1 cellular context compared by ENCODE assay signal in the genomic region with DNA sequence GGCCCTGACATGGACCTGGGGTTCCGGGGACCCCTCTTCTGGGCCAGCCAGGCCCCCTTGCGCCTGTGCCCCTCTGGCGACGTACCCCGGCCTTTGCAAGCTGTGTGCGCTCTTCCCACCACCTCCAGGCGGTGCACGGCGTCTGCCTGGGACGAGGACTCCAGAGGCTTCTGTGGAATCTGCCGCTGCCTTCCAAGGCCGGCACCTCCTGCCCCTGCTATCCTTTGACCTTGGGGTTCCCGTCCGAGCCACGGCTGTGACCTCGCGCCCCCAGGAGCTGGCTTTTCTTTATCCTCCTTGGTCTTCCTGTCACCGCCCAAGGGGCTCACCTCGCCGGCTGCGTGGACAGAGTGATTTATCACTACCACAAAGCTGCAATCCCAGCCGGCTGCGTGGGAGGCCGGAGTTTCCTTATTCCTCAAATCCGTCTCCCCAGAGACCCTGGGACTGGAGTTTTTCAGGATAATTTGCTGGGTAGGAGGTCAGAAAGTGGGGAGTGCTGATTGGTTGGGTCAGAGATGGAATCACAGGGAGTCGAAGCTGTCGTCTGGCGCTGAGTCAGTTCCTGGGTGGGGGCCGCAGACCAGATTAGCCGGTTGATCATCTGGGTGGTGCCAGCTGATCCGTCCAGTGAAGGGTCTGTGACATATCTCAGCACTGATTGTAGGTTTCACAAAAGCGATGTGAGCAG.
TF ChIP-seq lines count a peak whose summit lies in the region.

No MANE protein-coding gene starts in this region.

TF ChIP-seq in HepG2, 621 proteins besides CTCF, POLR2A, EP300 and RAD21 (continued from another document and continues in another):
- TF ChIP-seq, protein P1, sequence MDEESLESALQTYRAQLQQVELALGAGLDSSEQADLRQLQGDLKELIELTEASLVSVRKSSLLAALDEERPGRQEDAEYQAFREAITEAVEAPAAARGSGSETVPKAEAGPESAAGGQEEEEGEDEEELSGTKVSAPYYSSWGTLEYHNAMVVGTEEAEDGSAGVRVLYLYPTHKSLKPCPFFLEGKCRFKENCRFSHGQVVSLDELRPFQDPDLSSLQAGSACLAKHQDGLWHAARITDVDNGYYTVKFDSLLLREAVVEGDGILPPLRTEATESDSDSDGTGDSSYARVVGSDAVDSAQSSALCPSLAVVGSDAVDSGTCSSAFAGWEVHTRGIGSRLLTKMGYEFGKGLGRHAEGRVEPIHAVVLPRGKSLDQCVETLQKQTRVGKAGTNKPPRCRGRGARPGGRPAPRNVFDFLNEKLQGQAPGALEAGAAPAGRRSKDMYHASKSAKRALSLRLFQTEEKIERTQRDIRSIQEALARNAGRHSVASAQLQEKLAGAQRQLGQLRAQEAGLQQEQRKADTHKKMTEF (CRISPR knock-in tag; IDR thresholded peaks at IDR 0.05), result no peak; the same call in 1 of the 2 replicates
- TF ChIP-seq ZNF546 (CRISPR knock-in tag; conservative IDR thresholded peaks at IDR 0.05) (no peak), ZNF776 (CRISPR knock-in tag; IDR thresholded peaks at IDR 0.05) (no peak), ZSCAN9 (CRISPR knock-in tag; IDR thresholded peaks at IDR 0.05; ENCODE audit: borderline replicate concordance) (no peak; the same call in 1 of the 2 replicates), ZFY (CRISPR knock-in tag; IDR thresholded peaks at IDR 0.05) (peak; percentile 51), RORA (CRISPR knock-in tag; IDR thresholded peaks at IDR 0.05) (no peak), GABPB1 (CRISPR knock-in tag; IDR thresholded peaks at IDR 0.05) (peak; percentile 59; the same call in 1 of the 2 replicates), ZNF124 (CRISPR knock-in tag; IDR thresholded peaks at IDR 0.05) (0 out of 2 replicates have a peak, but pooled peaks have one; percentile 17), ZNF331 (CRISPR knock-in tag; IDR thresholded peaks at IDR 0.05) (peak; percentile 36; the same call in 1 of the 2 replicates), MAFG (CRISPR knock-in tag; IDR thresholded peaks at IDR 0.05) (no peak), SAP130 (CRISPR knock-in tag; IDR thresholded peaks at IDR 0.05; ENCODE audit: low read depth) (peak; percentile 76), MBNL3 (CRISPR knock-in tag; conservative IDR thresholded peaks at IDR 0.05) (no peak), ZNF263 (CRISPR knock-in tag; IDR thresholded peaks at IDR 0.05) (0 out of 2 replicates have a peak, but pooled peaks have one; percentile 57), FIP1L1 (IDR thresholded peaks at IDR 0.05; ENCODE audit: borderline replicate concordance, insufficient read depth, low read depth, low read length) (no peak), ZNF615 (CRISPR knock-in tag; IDR thresholded peaks at IDR 0.05; ENCODE audit: borderline replicate concordance) (no peak), ZNF790 (CRISPR knock-in tag; IDR thresholded peaks at IDR 0.05; ENCODE audit: borderline replicate concordance) (peak; percentile 41; the same call in 1 of the 2 replicates), ZNF766 (CRISPR knock-in tag; IDR thresholded peaks at IDR 0.05; ENCODE audit: borderline replicate concordance) (0 out of 2 replicates have a peak, but pooled peaks have one; percentile 28), ZNF850 (CRISPR knock-in tag; conservative IDR thresholded peaks at IDR 0.05) (no peak), ATF7 (IDR thresholded peaks at IDR 0.05) (no peak), ATF7 (CRISPR knock-in tag; IDR thresholded peaks at IDR 0.05) (no peak), DNMT3B (CRISPR knock-in tag; conservative IDR thresholded peaks at IDR 0.05) (no peak), ZFP36L1 (CRISPR knock-in tag; IDR thresholded peaks at IDR 0.05) (no peak)
- TF ChIP-seq, protein P2, sequence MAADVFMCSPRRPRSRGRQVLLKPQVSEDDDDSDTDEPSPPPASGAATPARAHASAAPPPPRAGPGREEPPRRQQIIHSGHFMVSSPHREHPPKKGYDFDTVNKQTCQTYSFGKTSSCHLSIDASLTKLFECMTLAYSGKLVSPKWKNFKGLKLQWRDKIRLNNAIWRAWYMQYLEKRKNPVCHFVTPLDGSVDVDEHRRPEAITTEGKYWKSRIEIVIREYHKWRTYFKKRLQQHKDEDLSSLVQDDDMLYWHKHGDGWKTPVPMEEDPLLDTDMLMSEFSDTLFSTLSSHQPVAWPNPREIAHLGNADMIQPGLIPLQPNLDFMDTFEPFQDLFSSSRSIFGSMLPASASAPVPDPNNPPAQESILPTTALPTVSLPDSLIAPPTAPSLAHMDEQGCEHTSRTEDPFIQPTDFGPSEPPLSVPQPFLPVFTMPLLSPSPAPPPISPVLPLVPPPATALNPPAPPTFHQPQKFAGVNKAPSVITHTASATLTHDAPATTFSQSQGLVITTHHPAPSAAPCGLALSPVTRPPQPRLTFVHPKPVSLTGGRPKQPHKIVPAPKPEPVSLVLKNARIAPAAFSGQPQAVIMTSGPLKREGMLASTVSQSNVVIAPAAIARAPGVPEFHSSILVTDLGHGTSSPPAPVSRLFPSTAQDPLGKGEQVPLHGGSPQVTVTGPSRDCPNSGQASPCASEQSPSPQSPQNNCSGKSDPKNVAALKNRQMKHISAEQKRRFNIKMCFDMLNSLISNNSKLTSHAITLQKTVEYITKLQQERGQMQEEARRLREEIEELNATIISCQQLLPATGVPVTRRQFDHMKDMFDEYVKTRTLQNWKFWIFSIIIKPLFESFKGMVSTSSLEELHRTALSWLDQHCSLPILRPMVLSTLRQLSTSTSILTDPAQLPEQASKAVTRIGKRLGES (CRISPR knock-in tag; IDR thresholded peaks at IDR 0.05; ENCODE audit: borderline replicate concordance), result no peak
- TF ChIP-seq, protein P3, sequence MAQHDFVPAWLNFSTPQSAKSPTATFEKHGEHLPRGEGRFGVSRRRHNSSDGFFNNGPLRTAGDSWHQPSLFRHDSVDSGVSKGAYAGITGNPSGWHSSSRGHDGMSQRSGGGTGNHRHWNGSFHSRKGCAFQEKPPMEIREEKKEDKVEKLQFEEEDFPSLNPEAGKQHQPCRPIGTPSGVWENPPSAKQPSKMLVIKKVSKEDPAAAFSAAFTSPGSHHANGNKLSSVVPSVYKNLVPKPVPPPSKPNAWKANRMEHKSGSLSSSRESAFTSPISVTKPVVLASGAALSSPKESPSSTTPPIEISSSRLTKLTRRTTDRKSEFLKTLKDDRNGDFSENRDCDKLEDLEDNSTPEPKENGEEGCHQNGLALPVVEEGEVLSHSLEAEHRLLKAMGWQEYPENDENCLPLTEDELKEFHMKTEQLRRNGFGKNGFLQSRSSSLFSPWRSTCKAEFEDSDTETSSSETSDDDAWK (CRISPR knock-in tag; IDR thresholded peaks at IDR 0.05), result no peak
- TF ChIP-seq, protein P4, sequence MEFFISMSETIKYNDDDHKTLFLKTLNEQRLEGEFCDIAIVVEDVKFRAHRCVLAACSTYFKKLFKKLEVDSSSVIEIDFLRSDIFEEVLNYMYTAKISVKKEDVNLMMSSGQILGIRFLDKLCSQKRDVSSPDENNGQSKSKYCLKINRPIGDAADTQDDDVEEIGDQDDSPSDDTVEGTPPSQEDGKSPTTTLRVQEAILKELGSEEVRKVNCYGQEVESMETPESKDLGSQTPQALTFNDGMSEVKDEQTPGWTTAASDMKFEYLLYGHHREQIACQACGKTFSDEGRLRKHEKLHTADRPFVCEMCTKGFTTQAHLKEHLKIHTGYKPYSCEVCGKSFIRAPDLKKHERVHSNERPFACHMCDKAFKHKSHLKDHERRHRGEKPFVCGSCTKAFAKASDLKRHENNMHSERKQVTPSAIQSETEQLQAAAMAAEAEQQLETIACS (CRISPR knock-in tag; IDR thresholded peaks at IDR 0.05), result no peak
- TF ChIP-seq, protein P5, sequence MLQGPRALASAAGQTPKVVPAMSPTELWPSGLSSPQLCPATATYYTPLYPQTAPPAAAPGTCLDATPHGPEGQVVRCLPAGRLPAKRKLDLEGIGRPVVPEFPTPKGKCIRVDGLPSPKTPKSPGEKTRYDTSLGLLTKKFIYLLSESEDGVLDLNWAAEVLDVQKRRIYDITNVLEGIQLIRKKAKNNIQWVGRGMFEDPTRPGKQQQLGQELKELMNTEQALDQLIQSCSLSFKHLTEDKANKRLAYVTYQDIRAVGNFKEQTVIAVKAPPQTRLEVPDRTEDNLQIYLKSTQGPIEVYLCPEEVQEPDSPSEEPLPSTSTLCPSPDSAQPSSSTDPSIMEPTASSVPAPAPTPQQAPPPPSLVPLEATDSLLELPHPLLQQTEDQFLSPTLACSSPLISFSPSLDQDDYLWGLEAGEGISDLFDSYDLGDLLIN (CRISPR knock-in tag; IDR thresholded peaks at IDR 0.05; ENCODE audit: borderline replicate concordance), result no peak
- TF ChIP-seq, protein P6, sequence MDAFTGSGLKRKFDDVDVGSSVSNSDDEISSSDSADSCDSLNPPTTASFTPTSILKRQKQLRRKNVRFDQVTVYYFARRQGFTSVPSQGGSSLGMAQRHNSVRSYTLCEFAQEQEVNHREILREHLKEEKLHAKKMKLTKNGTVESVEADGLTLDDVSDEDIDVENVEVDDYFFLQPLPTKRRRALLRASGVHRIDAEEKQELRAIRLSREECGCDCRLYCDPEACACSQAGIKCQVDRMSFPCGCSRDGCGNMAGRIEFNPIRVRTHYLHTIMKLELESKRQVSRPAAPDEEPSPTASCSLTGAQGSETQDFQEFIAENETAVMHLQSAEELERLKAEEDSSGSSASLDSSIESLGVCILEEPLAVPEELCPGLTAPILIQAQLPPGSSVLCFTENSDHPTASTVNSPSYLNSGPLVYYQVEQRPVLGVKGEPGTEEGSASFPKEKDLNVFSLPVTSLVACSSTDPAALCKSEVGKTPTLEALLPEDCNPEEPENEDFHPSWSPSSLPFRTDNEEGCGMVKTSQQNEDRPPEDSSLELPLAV (CRISPR knock-in tag; conservative IDR thresholded peaks at IDR 0.05; ENCODE audit: low read depth), result no peak
- TF ChIP-seq, protein P7, sequence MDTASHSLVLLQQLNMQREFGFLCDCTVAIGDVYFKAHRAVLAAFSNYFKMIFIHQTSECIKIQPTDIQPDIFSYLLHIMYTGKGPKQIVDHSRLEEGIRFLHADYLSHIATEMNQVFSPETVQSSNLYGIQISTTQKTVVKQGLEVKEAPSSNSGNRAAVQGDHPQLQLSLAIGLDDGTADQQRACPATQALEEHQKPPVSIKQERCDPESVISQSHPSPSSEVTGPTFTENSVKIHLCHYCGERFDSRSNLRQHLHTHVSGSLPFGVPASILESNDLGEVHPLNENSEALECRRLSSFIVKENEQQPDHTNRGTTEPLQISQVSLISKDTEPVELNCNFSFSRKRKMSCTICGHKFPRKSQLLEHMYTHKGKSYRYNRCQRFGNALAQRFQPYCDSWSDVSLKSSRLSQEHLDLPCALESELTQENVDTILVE (CRISPR knock-in tag; IDR thresholded peaks at IDR 0.05), result no peak
- TF ChIP-seq, protein P8, sequence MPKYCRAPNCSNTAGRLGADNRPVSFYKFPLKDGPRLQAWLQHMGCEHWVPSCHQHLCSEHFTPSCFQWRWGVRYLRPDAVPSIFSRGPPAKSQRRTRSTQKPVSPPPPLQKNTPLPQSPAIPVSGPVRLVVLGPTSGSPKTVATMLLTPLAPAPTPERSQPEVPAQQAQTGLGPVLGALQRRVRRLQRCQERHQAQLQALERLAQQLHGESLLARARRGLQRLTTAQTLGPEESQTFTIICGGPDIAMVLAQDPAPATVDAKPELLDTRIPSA (CRISPR knock-in tag; IDR thresholded peaks at IDR 0.05; ENCODE audit: borderline replicate concordance), result no peak
- TF ChIP-seq, protein P9, sequence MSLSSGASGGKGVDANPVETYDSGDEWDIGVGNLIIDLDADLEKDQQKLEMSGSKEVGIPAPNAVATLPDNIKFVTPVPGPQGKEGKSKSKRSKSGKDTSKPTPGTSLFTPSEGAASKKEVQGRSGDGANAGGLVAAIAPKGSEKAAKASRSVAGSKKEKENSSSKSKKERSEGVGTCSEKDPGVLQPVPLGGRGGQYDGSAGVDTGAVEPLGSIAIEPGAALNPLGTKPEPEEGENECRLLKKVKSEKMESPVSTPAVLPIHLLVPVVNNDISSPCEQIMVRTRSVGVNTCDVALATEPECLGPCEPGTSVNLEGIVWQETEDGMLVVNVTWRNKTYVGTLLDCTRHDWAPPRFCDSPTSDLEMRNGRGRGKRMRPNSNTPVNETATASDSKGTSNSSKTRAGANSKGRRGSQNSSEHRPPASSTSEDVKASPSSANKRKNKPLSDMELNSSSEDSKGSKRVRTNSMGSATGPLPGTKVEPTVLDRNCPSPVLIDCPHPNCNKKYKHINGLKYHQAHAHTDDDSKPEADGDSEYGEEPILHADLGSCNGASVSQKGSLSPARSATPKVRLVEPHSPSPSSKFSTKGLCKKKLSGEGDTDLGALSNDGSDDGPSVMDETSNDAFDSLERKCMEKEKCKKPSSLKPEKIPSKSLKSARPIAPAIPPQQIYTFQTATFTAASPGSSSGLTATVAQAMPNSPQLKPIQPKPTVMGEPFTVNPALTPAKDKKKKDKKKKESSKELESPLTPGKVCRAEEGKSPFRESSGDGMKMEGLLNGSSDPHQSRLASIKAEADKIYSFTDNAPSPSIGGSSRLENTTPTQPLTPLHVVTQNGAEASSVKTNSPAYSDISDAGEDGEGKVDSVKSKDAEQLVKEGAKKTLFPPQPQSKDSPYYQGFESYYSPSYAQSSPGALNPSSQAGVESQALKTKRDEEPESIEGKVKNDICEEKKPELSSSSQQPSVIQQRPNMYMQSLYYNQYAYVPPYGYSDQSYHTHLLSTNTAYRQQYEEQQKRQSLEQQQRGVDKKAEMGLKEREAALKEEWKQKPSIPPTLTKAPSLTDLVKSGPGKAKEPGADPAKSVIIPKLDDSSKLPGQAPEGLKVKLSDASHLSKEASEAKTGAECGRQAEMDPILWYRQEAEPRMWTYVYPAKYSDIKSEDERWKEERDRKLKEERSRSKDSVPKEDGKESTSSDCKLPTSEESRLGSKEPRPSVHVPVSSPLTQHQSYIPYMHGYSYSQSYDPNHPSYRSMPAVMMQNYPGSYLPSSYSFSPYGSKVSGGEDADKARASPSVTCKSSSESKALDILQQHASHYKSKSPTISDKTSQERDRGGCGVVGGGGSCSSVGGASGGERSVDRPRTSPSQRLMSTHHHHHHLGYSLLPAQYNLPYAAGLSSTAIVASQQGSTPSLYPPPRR (CRISPR knock-in tag; IDR thresholded peaks at IDR 0.05; ENCODE audit: borderline replicate concordance), result peak; percentile 36; the same call in 1 of the 2 replicates
- TF ChIP-seq, protein P10, sequence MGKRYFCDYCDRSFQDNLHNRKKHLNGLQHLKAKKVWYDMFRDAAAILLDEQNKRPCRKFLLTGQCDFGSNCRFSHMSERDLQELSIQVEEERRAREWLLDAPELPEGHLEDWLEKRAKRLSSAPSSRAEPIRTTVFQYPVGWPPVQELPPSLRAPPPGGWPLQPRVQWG (CRISPR knock-in tag; IDR thresholded peaks at IDR 0.05; ENCODE audit: borderline replicate concordance, low read depth), result no peak
- TF ChIP-seq, protein P11, sequence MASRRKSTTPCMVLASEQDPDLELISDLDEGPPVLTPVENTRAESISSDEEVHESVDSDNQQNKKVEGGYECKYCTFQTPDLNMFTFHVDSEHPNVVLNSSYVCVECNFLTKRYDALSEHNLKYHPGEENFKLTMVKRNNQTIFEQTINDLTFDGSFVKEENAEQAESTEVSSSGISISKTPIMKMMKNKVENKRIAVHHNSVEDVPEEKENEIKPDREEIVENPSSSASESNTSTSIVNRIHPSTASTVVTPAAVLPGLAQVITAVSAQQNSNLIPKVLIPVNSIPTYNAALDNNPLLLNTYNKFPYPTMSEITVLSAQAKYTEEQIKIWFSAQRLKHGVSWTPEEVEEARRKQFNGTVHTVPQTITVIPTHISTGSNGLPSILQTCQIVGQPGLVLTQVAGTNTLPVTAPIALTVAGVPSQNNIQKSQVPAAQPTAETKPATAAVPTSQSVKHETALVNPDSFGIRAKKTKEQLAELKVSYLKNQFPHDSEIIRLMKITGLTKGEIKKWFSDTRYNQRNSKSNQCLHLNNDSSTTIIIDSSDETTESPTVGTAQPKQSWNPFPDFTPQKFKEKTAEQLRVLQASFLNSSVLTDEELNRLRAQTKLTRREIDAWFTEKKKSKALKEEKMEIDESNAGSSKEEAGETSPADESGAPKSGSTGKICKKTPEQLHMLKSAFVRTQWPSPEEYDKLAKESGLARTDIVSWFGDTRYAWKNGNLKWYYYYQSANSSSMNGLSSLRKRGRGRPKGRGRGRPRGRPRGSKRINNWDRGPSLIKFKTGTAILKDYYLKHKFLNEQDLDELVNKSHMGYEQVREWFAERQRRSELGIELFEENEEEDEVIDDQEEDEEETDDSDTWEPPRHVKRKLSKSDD (CRISPR knock-in tag; IDR thresholded peaks at IDR 0.05; ENCODE audit: low read depth), result no peak; the same call in 1 of the 2 replicates
